ENCODE assay signal across 15 cellular contexts in the genomic region with DNA sequence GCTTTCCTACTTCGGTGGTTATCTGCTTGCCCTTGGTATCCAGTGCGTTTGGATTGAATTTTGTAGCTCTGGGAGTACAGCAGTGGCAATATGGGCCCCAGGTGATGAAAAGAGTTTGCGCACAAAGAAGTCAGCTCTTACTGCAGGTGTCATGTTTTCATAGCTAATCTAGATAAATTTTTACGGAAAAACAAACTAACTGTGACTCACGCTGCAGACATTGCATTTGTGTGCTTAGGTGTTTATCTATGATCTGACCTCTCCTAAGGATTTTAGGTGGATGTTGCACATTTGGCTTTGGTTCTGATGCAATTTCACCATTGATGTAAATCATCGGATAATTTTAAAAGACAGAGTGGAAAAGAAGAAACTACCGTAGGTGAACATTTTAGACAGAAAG.
DNase-seq lines count a peak whose midpoint lies in the region; ATAC-seq and TF ChIP-seq lines count a peak whose summit lies in the region.
"Had no signal": no experiment of that assay in that cellular context is flagged by ENCODE, and none has a peak within 500 bp of the region (broad histone marks: within the 10 kb centered on the region; RNA-seq: fewer than 3 reads in every experiment).

No MANE protein-coding gene starts in this region.

- H3K9ac ChIP-seq in neural cell (ENCODE audit: low read length) = no peak overlapping the region

- TF ChIP-seq EP300 in neural cell (conservative IDR thresholded peaks at IDR 0.05; ENCODE audit: poor library complexity, severe bottlenecking) (no peak), upper lobe of left lung (IDR thresholded peaks at IDR 0.05) (no peak)

- H3K36me3 Mint-ChIP-seq in activated naive CD8-positive, alpha-beta T cell treated with anti-CD3 and anti-CD28 coated beads for 36 hours = no peaks in the 10 kb centered on the region

- TF ChIP-seq RAD21 in neural cell (conservative IDR thresholded peaks at IDR 0.05) = no peak

- DNase-seq in DMS53 (lab: John Stamatoyannopoulos, UW) (peak; percentile 85), LNCaP clone FGC (ENCODE audit: low read depth) (peak; percentile 77), caudate nucleus (lab: John Stamatoyannopoulos, UW) (no peak), retina (no peak), upper lobe of left lung (no peak)
- DNase-seq in activated naive CD8-positive, alpha-beta T cell treated with anti-CD3 and anti-CD28 coated beads for 36 hours = no peak
- DNase-seq: activated CD8-positive, alpha-beta T cell treated with anti-CD3 and anti-CD28 coated beads for 36 hours; aorta; BE2C; DMS79; effector CD4-positive, alpha-beta T cell; stimulated activated CD4-positive, alpha-beta T cell treated with anti-CD3 and anti-CD28 coated beads, Interleukin-12 subunit alpha, Interleukin-12 subunit beta, amount 100 ng/mL, for 4 hours had no signal

- no peaks in the 10 kb centered on the region for H3K9me2 ChIP-seq in neural cell (ENCODE audit: insufficient read depth, low read length)

- H3K9me3 ChIP-seq in neural cell (ENCODE audit: low read length) = no peaks in the 10 kb centered on the region
- no peaks in the 10 kb centered on the region for H3K9me3 ChIP-seq in upper lobe of left lung
- H3K9me3 ChIP-seq: BE2C had no signal

- peaks cover 75% of the 10 kb centered on the region for H3K79me2 ChIP-seq in neural cell (replicated peaks; ENCODE audit: insufficient read depth, low read length)

- 56 to 57% methylated on average over 7 of the region's 7 CpGs for WGBS in upper lobe of left lung, 2 donors

- peaks cover 0 to 3% (median 0%) of the 10 kb centered on the region in 4 donors for H3K4me1 ChIP-seq in upper lobe of left lung
- H3K4me1 ChIP-seq: BE2C had no signal

- H3K27me3 Mint-ChIP-seq in activated naive CD8-positive, alpha-beta T cell treated with anti-CD3 and anti-CD28 coated beads for 36 hours = peaks cover 31% of the 10 kb centered on the region

- H3K27me3 ChIP-seq in neural cell (ENCODE audit: insufficient read depth, low read depth, low read length) (no peaks in the 10 kb centered on the region), upper lobe of left lung (no peaks in the 10 kb centered on the region)
- H3K27me3 ChIP-seq: BE2C had no signal

- H3K36me3 ChIP-seq in neural cell (ENCODE audit: insufficient read depth, low read length) (peaks cover 37% of the 10 kb centered on the region), upper lobe of left lung (no peaks in the 10 kb centered on the region)
- H3K36me3 ChIP-seq: BE2C had no signal

- no peak for ATAC-seq in upper lobe of left lung (ENCODE audit: low FRiP score in 2 of 2)
- ATAC-seq: activated CD8-positive, alpha-beta T cell treated with anti-CD3 and anti-CD28 coated beads for 36 hours had no signal

- no peak overlapping the region for H3K4me3 Mint-ChIP-seq in activated naive CD8-positive, alpha-beta T cell treated with anti-CD3 and anti-CD28 coated beads for 36 hours
- H3K4me3 Mint-ChIP-seq: activated CD8-positive, alpha-beta T cell treated with anti-CD3 and anti-CD28 coated beads for 36 hours; stimulated activated naive CD8-positive, alpha-beta T cell treated with anti-CD3 and anti-CD28 coated beads, Interleukin-15, Interleukin-2, amounts not matched to agents 100 ng/mL and 50 ng/mL, for 24 hours had no signal

- H2AFZ ChIP-seq in neural cell (ENCODE audit: low read depth, low read length) = no peak overlapping the region

- H3K9me3 Mint-ChIP-seq in activated naive CD8-positive, alpha-beta T cell treated with anti-CD3 and anti-CD28 coated beads for 36 hours = no peaks in the 10 kb centered on the region
- H3K9me3 Mint-ChIP-seq: activated CD8-positive, alpha-beta T cell treated with anti-CD3 and anti-CD28 coated beads for 36 hours; activated T-helper 2 cell treated with anti-CD3 and anti-CD28 coated beads, Interferon-gamma antibody, Interleukin-2, Interleukin-4, amounts not matched to agents 10 μg/mL and 5 μg/mL and 100 μg/mL, durations not matched to agents 14 hours and 24 hours and 36 hours; stimulated activated naive CD8-positive, alpha-beta T cell treated with anti-CD3 and anti-CD28 coated beads, Interleukin-15, Interleukin-2, amounts not matched to agents 100 ng/mL and 50 ng/mL, for 24 hours had no signal

- H3K4me1 Mint-ChIP-seq in activated naive CD8-positive, alpha-beta T cell treated with anti-CD3 and anti-CD28 coated beads for 36 hours = no peaks in the 10 kb centered on the region

- H4K20me1 ChIP-seq in neural cell (ENCODE audit: insufficient read depth) = peaks cover 95% of the 10 kb centered on the region

- no peak overlapping the region for H3K4me2 ChIP-seq in neural cell (ENCODE audit: low read length)

- H3K27ac Mint-ChIP-seq in activated naive CD8-positive, alpha-beta T cell treated with anti-CD3 and anti-CD28 coated beads for 36 hours = no peak overlapping the region
- H3K27ac Mint-ChIP-seq: activated CD8-positive, alpha-beta T cell treated with anti-CD3 and anti-CD28 coated beads for 36 hours; activated T-helper 2 cell treated with anti-CD3 and anti-CD28 coated beads, Interferon-gamma antibody, Interleukin-2, Interleukin-4, amounts not matched to agents 10 μg/mL and 5 μg/mL and 100 μg/mL, durations not matched to agents 14 hours and 24 hours and 36 hours; stimulated activated naive CD8-positive, alpha-beta T cell treated with anti-CD3 and anti-CD28 coated beads, Interleukin-15, Interleukin-2, amounts not matched to agents 100 ng/mL and 50 ng/mL, for 24 hours had no signal

- H3K4me3 ChIP-seq in LNCaP clone FGC (ENCODE audit: low read depth, low read length) = no peak overlapping the region
- no peak overlapping the region for H3K4me3 ChIP-seq in neural cell (ENCODE audit: low read length)
- no peak overlapping the region for H3K4me3 ChIP-seq in upper lobe of left lung

- TF ChIP-seq POLR2A in upper lobe of left lung (IDR thresholded peaks at IDR 0.05) = no peak

- peaks cover 15% of the 10 kb centered on the region for H3F3A ChIP-seq in neural cell (ENCODE audit: insufficient read depth, low read length, poor library complexity, severe bottlenecking)

- peak overlapping the region; percentile 92 for H3K27ac ChIP-seq in caudate nucleus (ENCODE audit: low read depth, low read length)
- peak overlapping the region; percentile 14 for H3K27ac ChIP-seq in neural cell (ENCODE audit: low read length)
- H3K27ac ChIP-seq in upper lobe of left lung = no peak overlapping the region

- TF ChIP-seq CTCF in LNCaP clone FGC (IDR thresholded peaks at IDR 0.05; ENCODE audit: control insufficient read depth, extremely low read depth, insufficient read depth) (no peak), neural cell (IDR thresholded peaks at IDR 0.05; ENCODE audit: poor library complexity, severe bottlenecking) (no peak), upper lobe of left lung (IDR thresholded peaks at IDR 0.05) (no peak)

TF ChIP-seq in neural cell, 6 proteins besides CTCF, POLR2A, EP300 and RAD21:
- TF ChIP-seq POLR2AphosphoS5 (IDR thresholded peaks at IDR 0.05) = no peak
- no peak for TF ChIP-seq TAF1 (IDR thresholded peaks at IDR 0.05; ENCODE audit: low read depth)
- TF ChIP-seq MXI1 (conservative IDR thresholded peaks at IDR 0.05; ENCODE audit: poor library complexity, severe bottlenecking) = no peak
- no peak for TF ChIP-seq EZH2 (IDR thresholded peaks at IDR 0.05; ENCODE audit: borderline replicate concordance, insufficient read depth, low read length, poor library complexity, severe bottlenecking)
- no peak for TF ChIP-seq SMC3 (conservative IDR thresholded peaks at IDR 0.05; ENCODE audit: poor library complexity)
- TF ChIP-seq, protein P1, sequence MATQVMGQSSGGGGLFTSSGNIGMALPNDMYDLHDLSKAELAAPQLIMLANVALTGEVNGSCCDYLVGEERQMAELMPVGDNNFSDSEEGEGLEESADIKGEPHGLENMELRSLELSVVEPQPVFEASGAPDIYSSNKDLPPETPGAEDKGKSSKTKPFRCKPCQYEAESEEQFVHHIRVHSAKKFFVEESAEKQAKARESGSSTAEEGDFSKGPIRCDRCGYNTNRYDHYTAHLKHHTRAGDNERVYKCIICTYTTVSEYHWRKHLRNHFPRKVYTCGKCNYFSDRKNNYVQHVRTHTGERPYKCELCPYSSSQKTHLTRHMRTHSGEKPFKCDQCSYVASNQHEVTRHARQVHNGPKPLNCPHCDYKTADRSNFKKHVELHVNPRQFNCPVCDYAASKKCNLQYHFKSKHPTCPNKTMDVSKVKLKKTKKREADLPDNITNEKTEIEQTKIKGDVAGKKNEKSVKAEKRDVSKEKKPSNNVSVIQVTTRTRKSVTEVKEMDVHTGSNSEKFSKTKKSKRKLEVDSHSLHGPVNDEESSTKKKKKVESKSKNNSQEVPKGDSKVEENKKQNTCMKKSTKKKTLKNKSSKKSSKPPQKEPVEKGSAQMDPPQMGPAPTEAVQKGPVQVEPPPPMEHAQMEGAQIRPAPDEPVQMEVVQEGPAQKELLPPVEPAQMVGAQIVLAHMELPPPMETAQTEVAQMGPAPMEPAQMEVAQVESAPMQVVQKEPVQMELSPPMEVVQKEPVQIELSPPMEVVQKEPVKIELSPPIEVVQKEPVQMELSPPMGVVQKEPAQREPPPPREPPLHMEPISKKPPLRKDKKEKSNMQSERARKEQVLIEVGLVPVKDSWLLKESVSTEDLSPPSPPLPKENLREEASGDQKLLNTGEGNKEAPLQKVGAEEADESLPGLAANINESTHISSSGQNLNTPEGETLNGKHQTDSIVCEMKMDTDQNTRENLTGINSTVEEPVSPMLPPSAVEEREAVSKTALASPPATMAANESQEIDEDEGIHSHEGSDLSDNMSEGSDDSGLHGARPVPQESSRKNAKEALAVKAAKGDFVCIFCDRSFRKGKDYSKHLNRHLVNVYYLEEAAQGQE (IDR thresholded peaks at IDR 0.05; ENCODE audit: borderline replicate concordance) = no peak

Comparison
In these comparisons a context has a peak if more than half of its experiments do, and no peak if none do; other contexts are left out.
1. DNase-seq: peak in DMS53 (single experiment) and LNCaP clone FGC (single experiment); none in caudate nucleus (0 of 61), retina (single experiment), activated naive CD8-positive, alpha-beta T cell treated with anti-CD3 and anti-CD28 coated beads for 36 hours (single experiment) and upper lobe of left lung (0 of 2).
2. H3K27ac ChIP-seq: peak in caudate nucleus (single experiment) and neural cell (single experiment); none in upper lobe of left lung (0 of 4).